ENCODE assay signal across 16 cellular contexts in the genomic region with DNA sequence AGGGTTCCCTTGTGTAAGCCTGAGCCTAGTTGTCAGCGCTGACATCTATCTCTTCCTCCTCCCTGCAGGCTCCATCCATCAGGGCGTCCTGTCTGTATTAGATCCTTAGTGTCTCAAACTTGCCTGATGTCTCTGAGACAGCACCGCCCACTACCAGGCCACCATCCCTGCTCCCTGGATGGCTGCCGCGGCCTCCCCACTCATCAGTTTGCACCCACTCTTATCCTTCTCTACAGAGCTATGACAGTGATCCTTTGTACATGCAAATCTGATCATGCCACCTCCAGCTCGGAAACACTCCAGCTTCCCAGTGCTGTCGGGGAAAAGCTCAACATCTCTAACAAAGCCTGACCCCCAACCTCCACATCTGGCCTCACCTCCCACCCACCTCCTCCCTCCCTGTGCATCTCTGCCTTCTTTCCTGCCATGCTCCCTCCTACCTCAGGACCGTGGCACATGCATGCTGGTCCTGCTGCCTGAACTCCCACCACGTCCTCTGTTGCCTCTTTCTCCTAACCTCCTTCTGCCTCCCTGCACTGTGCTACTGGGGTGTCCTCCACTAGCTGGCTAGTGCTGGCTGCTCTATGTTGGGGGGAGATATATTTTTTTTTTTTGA.
"Had no signal": no experiment of that assay in that cellular context is flagged by ENCODE, and none has a peak within 500 bp of the region (broad histone marks: within the 10 kb centered on the region; RNA-seq: fewer than 3 reads in every experiment).

No MANE protein-coding gene starts in this region.

- FAIRE-seq: keratinocyte, small intestine had no signal

- DNase-seq: effector CD4-positive, alpha-beta T cell; foreskin melanocyte; immature natural killer cell; left cardiac atrium; left ventricle myocardium inferior; lower lobe of right lung; natural killer cell; right cardiac atrium; small intestine; stimulated activated CD4-positive, alpha-beta T cell treated with anti-CD3 and anti-CD28 coated beads, Interleukin-4, amount 100 ng/mL, for 1 hour; stimulated activated CD8-positive, alpha-beta memory T cell treated with anti-CD3 and anti-CD28 coated beads, Interleukin-4, amount 100 ng/mL, for 48 hours; tibial artery; upper lobe of left lung had no signal

- H3K36me3 ChIP-seq: left ventricle myocardium inferior, lower lobe of right lung, tibial artery, upper lobe of left lung, vagina had no signal

- H3K4me3 ChIP-seq: coronary artery, left ventricle myocardium inferior, lower lobe of right lung, tibial artery, upper lobe of left lung, vagina had no signal

- H3K9me3 ChIP-seq: left ventricle myocardium inferior, lower lobe of right lung, tibial artery, upper lobe of left lung, vagina had no signal

- H3K4me1 ChIP-seq: left ventricle myocardium inferior, lower lobe of right lung, tibial artery, upper lobe of left lung had no signal

- H3K27ac ChIP-seq: coronary artery, left ventricle myocardium inferior, lower lobe of right lung, tibial artery, upper lobe of left lung, vagina had no signal

- H3K27me3 ChIP-seq: upper lobe of left lung had no signal
